In the genomic region with DNA sequence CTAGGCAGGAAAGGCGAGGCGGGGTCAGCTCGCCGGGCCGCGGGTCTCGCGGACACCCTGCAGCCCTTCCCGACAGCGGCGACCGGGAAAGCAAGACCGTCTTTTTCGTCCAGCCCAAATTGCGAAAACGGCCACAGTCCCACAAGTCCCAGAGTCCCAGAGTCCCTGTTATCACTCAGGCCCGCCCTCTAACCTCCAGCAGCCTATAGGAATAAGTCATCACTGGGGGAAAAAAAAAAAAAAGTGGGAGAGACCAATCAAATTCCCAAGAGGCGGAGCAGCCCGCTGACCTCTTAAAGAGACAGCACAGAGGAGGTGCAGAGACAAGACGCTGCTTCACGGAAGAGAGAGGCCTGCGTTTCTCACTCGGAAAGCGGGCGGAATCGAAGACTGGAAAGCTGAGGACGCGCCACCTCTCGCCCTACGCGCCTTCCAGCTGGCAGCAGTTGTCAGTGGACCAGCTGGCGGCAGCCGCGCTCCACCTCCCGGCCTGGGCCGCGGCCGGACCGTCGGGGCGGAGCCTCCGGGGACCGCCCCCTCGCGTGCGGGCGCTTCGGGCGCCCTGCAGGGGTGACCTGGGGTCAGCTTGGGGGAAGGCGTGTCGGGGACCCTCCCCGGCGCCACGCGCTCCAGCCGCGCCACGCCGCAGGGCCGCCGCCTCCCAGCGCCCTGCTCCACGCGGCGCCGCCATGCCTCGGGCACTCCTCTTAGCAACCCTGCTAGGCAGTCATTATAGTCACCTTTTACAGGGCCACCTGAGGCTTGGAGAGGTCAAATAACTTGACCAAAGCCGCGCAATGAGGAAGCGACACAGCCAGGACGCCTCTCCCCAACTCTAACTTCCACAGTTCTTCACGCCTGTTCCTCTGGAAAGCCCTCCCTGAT, we compare ENCODE assay signal across 8 cellular contexts. TPM values are rescaled to one million over a fixed set of nuclear protein-coding genes. Genes with fewer than 3 reads are reported as not detected.
DNase-seq lines count a peak whose midpoint lies in the region; ATAC-seq and TF ChIP-seq lines count a peak whose summit lies in the region.

Gene TPRA1, minus strand, starts transcription at position 141 of the 885 bp plus-strand sequence. CDS start 10,587 bp downstream, outside the sequence.

- peak; percentile 99 for DNase-seq in GM13977 (ENCODE audit: low spot score)
- DNase-seq in NCI-H146 (lab: John Stamatoyannopoulos, UW) = peak; percentile 100
- peak; percentile 93 for DNase-seq in amniotic stem cell (lab: John Stamatoyannopoulos, UW)
- DNase-seq in left ventricle myocardium inferior = peak; percentile 89
- DNase-seq in progenitor cell of endocrine pancreas (ENCODE audit: low spot score, unreplicated experiment) = peak; percentile 68
- DNase-seq in ureter (ENCODE audit: low spot score) = peak; percentile 92

- peak within 1 kb of the TSS; percentile 92 for H3K4me3 Mint-ChIP-seq in T-helper 1 cell treated with Interleukin-12 subunit alpha and Interleukin-12 subunit beta and Interleukin-4 antibody, amounts not matched to agents 30 μg/mL and 1 μg/mL, for 36 hours
- H3K4me3 Mint-ChIP-seq in progenitor cell of endocrine pancreas (ENCODE audit: low read depth) = peak within 1 kb of the TSS; percentile 91

- in situ Hi-C loops in GM13977 (cut with MboI; ENCODE audit: low pct_unique_long_range_greater_than_20kb, low sequenced_read_pairs, unreplicated experiment) = no loop called here

- no peaks in the 10 kb centered on the region for H3K36me3 Mint-ChIP-seq in T-helper 1 cell treated with Interleukin-12 subunit alpha and Interleukin-12 subunit beta and Interleukin-4 antibody, amounts not matched to agents 30 μg/mL and 1 μg/mL, for 36 hours (ENCODE audit: low read depth)
- H3K36me3 Mint-ChIP-seq in progenitor cell of endocrine pancreas (ENCODE audit: insufficient read depth) = no peaks in the 10 kb centered on the region

- H3K4me1 Mint-ChIP-seq in T-helper 1 cell treated with Interleukin-12 subunit alpha and Interleukin-12 subunit beta and Interleukin-4 antibody, amounts not matched to agents 30 μg/mL and 1 μg/mL, for 36 hours (ENCODE audit: low read depth) = peaks cover 31% of the 10 kb centered on the region
- H3K4me1 Mint-ChIP-seq in progenitor cell of endocrine pancreas (ENCODE audit: low read depth) = peaks cover 16% of the 10 kb centered on the region

- H3K27me3 Mint-ChIP-seq in T-helper 1 cell treated with Interleukin-12 subunit alpha and Interleukin-12 subunit beta and Interleukin-4 antibody, amounts not matched to agents 30 μg/mL and 1 μg/mL, for 36 hours (ENCODE audit: low read depth) = no peaks in the 10 kb centered on the region
- H3K27me3 Mint-ChIP-seq in progenitor cell of endocrine pancreas = peaks cover 8% of the 10 kb centered on the region

- H3K4me1 ChIP-seq in left ventricle myocardium inferior = peaks cover 58% of the 10 kb centered on the region

- H3K36me3 ChIP-seq in left ventricle myocardium inferior = no peaks in the 10 kb centered on the region

- intact Hi-C loops in left ventricle myocardium inferior (cut with micrococcal nuclease) = no loop called here

- H3K27ac Mint-ChIP-seq in T-helper 1 cell treated with Interleukin-12 subunit alpha and Interleukin-12 subunit beta and Interleukin-4 antibody, amounts not matched to agents 30 μg/mL and 1 μg/mL, for 36 hours = peak within 1 kb of the TSS; percentile 96
- H3K27ac Mint-ChIP-seq in progenitor cell of endocrine pancreas = peak within 1 kb of the TSS; percentile 97

- no peaks in the 10 kb centered on the region for H3K27me3 ChIP-seq in left ventricle myocardium inferior (ENCODE audit: low read depth)

- no peaks in the 10 kb centered on the region for H3K9me3 Mint-ChIP-seq in T-helper 1 cell treated with Interleukin-12 subunit alpha and Interleukin-12 subunit beta and Interleukin-4 antibody, amounts not matched to agents 30 μg/mL and 1 μg/mL, for 36 hours
- H3K9me3 Mint-ChIP-seq in progenitor cell of endocrine pancreas (ENCODE audit: low read depth) = no peaks in the 10 kb centered on the region

- peak; percentile 77 for ATAC-seq in HG02870 (IDR thresholded peaks at IDR 0.05; ENCODE audit: unreplicated experiment)

- TF ChIP-seq CTCF in GM13977 (IDR thresholded peaks at IDR 0.05; ENCODE audit: extremely low read depth, insufficient read depth, missing control alignments) = peak; percentile 59
- TF ChIP-seq CTCF in left ventricle myocardium inferior (IDR thresholded peaks at IDR 0.05; ENCODE audit: borderline replicate concordance) = peak; percentile 42
- no peak for TF ChIP-seq CTCF in progenitor cell of endocrine pancreas (IDR thresholded peaks at IDR 0.05; ENCODE audit: unreplicated experiment)

- H3K9me3 ChIP-seq in left ventricle myocardium inferior (replicated peaks) = no peaks in the 10 kb centered on the region

- peak within 1 kb of the TSS; percentile 96 for H3K27ac ChIP-seq in left ventricle myocardium inferior (replicated peaks)

- H3K4me3 ChIP-seq in left ventricle myocardium inferior = peak within 1 kb of the TSS; percentile 95

RNA-seq across cellular contexts. Expression of gene TPRA1, which starts in this region (rescaled TPM):
- total RNA-seq in left ventricle myocardium inferior (17.4 TPM), progenitor cell of endocrine pancreas (24.4 and 25.1 TPM in 2 replicates), ureter (30.5 TPM)

Comparison
In these comparisons a context has a peak if more than half of its experiments do, and no peak if none do; other contexts are left out.
1. Peak in every context shown above with its lines: DNase-seq, ATAC-seq, H3K4me3 ChIP-seq and H3K27ac ChIP-seq.